1 cellular context compared by ENCODE assay signal in genomic region chr9:120730661-120731514, GRCh38.
TF ChIP-seq lines count a peak whose summit lies in the region.

No MANE protein-coding gene starts in this region.

TF ChIP-seq in HepG2, 621 proteins besides CTCF, POLR2A, EP300 and RAD21 (continued from another document):
- no peak for TF ChIP-seq ATF6 (CRISPR knock-in tag; conservative IDR thresholded peaks at IDR 0.05)
- no peak for TF ChIP-seq HOXA5 (CRISPR knock-in tag; IDR thresholded peaks at IDR 0.05)
- no peak for TF ChIP-seq MTF1 (CRISPR knock-in tag; IDR thresholded peaks at IDR 0.05)
- TF ChIP-seq FOSL2 (CRISPR knock-in tag; IDR thresholded peaks at IDR 0.05), result peak; percentile 74
- TF ChIP-seq ZSCAN25 (CRISPR knock-in tag; IDR thresholded peaks at IDR 0.05), result peak; percentile 96
- no peak for TF ChIP-seq PLSCR1 (CRISPR knock-in tag; IDR thresholded peaks at IDR 0.05; ENCODE audit: borderline replicate concordance)
- peak; percentile 42; the same call in 1 of the 2 replicates for TF ChIP-seq SMAD3 (CRISPR knock-in tag; IDR thresholded peaks at IDR 0.05)
- TF ChIP-seq HMG20B (CRISPR knock-in tag; conservative IDR thresholded peaks at IDR 0.05), result peak; percentile 99
- TF ChIP-seq ZNF607 (CRISPR knock-in tag; IDR thresholded peaks at IDR 0.05; ENCODE audit: borderline replicate concordance), result no peak
- TF ChIP-seq ZNF326 (CRISPR knock-in tag; IDR thresholded peaks at IDR 0.05; ENCODE audit: borderline replicate concordance), result no peak
- TF ChIP-seq, protein P1, sequence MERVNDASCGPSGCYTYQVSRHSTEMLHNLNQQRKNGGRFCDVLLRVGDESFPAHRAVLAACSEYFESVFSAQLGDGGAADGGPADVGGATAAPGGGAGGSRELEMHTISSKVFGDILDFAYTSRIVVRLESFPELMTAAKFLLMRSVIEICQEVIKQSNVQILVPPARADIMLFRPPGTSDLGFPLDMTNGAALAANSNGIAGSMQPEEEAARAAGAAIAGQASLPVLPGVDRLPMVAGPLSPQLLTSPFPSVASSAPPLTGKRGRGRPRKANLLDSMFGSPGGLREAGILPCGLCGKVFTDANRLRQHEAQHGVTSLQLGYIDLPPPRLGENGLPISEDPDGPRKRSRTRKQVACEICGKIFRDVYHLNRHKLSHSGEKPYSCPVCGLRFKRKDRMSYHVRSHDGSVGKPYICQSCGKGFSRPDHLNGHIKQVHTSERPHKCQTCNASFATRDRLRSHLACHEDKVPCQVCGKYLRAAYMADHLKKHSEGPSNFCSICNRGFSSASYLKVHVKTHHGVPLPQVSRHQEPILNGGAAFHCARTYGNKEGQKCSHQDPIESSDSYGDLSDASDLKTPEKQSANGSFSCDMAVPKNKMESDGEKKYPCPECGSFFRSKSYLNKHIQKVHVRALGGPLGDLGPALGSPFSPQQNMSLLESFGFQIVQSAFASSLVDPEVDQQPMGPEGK (CRISPR knock-in tag; IDR thresholded peaks at IDR 0.05), result peak; percentile 52
- TF ChIP-seq ARID3A (IDR thresholded peaks at IDR 0.05; ENCODE audit: low read depth, low read length), result peak; percentile 34; the same call in 1 of the 2 replicates
- TF ChIP-seq MTA1 (CRISPR knock-in tag; IDR thresholded peaks at IDR 0.05; ENCODE audit: borderline replicate concordance), result no peak; the same call in none of the 2 replicates
- TF ChIP-seq ARHGAP35 (CRISPR knock-in tag; IDR thresholded peaks at IDR 0.05; ENCODE audit: borderline replicate concordance), result no peak
- peak; percentile 6; the same call in 1 of the 2 replicates for TF ChIP-seq ZNF143 (CRISPR knock-in tag; IDR thresholded peaks at IDR 0.05)
- TF ChIP-seq JUND (CRISPR knock-in tag; IDR thresholded peaks at IDR 0.05), result 0 out of 2 replicates have a peak, but pooled peaks have one; percentile 25
- TF ChIP-seq, protein P2, sequence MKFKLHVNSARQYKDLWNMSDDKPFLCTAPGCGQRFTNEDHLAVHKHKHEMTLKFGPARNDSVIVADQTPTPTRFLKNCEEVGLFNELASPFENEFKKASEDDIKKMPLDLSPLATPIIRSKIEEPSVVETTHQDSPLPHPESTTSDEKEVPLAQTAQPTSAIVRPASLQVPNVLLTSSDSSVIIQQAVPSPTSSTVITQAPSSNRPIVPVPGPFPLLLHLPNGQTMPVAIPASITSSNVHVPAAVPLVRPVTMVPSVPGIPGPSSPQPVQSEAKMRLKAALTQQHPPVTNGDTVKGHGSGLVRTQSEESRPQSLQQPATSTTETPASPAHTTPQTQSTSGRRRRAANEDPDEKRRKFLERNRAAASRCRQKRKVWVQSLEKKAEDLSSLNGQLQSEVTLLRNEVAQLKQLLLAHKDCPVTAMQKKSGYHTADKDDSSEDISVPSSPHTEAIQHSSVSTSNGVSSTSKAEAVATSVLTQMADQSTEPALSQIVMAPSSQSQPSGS (CRISPR knock-in tag; IDR thresholded peaks at IDR 0.05), result no peak
- TF ChIP-seq MIXL1 (CRISPR knock-in tag; IDR thresholded peaks at IDR 0.05), result peak; percentile 79
- TF ChIP-seq ZNF160 (CRISPR knock-in tag; IDR thresholded peaks at IDR 0.05), result no peak
- peak; percentile 90 for TF ChIP-seq NR2F6 (IDR thresholded peaks at IDR 0.05)
- TF ChIP-seq NR2F6 (CRISPR knock-in tag; IDR thresholded peaks at IDR 0.05), result peak; percentile 95
- TF ChIP-seq REPIN1 (CRISPR knock-in tag; IDR thresholded peaks at IDR 0.05; ENCODE audit: borderline replicate concordance, low read depth), result 0 out of 2 replicates have a peak, but pooled peaks have one; percentile 52
- no peak for TF ChIP-seq SRF (IDR thresholded peaks at IDR 0.05; ENCODE audit: low read depth, low read length)
- TF ChIP-seq ZNF292 (CRISPR knock-in tag; IDR thresholded peaks at IDR 0.05; ENCODE audit: borderline replicate concordance, low read depth), result peak; percentile 94
- no peak for TF ChIP-seq ZNF891 (CRISPR knock-in tag; IDR thresholded peaks at IDR 0.05)
- no peak for TF ChIP-seq ZNF781 (CRISPR knock-in tag; IDR thresholded peaks at IDR 0.05; ENCODE audit: borderline replicate concordance, not compliant biosample characterization)
- TF ChIP-seq ZNF30 (CRISPR knock-in tag; IDR thresholded peaks at IDR 0.05), result no peak
- TF ChIP-seq ZKSCAN5 (CRISPR knock-in tag; IDR thresholded peaks at IDR 0.05), result no peak
- no peak for TF ChIP-seq SNAPC5 (CRISPR knock-in tag; IDR thresholded peaks at IDR 0.05; ENCODE audit: borderline replicate concordance)
